In genomic region chr9:72551306-72551705, GRCh38 we compare ENCODE assay signal across 1 cellular context.
TF ChIP-seq lines count a peak whose summit lies in the region.

No MANE protein-coding gene starts in this region.

TF ChIP-seq in IMR-90, 13 proteins besides CTCF, POLR2A, EP300 and RAD21 (continued from another document):
- no peak for TF ChIP-seq RFX5 (IDR thresholded peaks at IDR 0.05; ENCODE audit: low read depth, low read length)
- TF ChIP-seq FOS (IDR thresholded peaks at IDR 0.05; ENCODE audit: low read depth, low read length): no peak
- TF ChIP-seq CEBPB (IDR thresholded peaks at IDR 0.05; ENCODE audit: low read depth, low read length): no peak
- TF ChIP-seq USF2 (IDR thresholded peaks at IDR 0.05; ENCODE audit: low read depth, low read length): no peak
- TF ChIP-seq BHLHE40 (IDR thresholded peaks at IDR 0.05; ENCODE audit: low read depth, low read length): no peak
- no peak for TF ChIP-seq MAFK (IDR thresholded peaks at IDR 0.05; ENCODE audit: low read depth, low read length)
- TF ChIP-seq MXI1 (IDR thresholded peaks at IDR 0.05; ENCODE audit: borderline replicate concordance, low read depth, low read length): no peak
- TF ChIP-seq RCOR1 (IDR thresholded peaks at IDR 0.05; ENCODE audit: insufficient replicate concordance, low read length): no peak
TF ChIP-seq in IMR-90: peak in this region for 0.
